Comparison of ENCODE assay signal across 10 cellular contexts in genomic region chr4:138911903-138912713, GRCh38.
DNase-seq lines count a peak whose midpoint lies in the region; ATAC-seq and TF ChIP-seq lines count a peak whose summit lies in the region.
"Had no signal": no experiment of that assay in that cellular context is flagged by ENCODE, and none has a peak within 500 bp of the region (broad histone marks: within the 10 kb centered on the region; RNA-seq: fewer than 3 reads in every experiment).

No MANE protein-coding gene starts in this region.

- TF ChIP-seq CTCF in body of pancreas (IDR thresholded peaks at IDR 0.05), result no peak

- intact Hi-C loops in body of pancreas (cut with DNase I), result no loop called here

- H3K4me1 ChIP-seq in body of pancreas (peaks cover 26% of the 10 kb centered on the region), muscle layer of colon (ENCODE audit: insufficient read depth, low read length) (peaks cover 33% of the 10 kb centered on the region)

- 29 to 30% methylated on average over 9 of the region's 9 CpGs for WGBS in body of pancreas, 2 donors

- H3K4me3 ChIP-seq in body of pancreas (no peak overlapping the region), muscle layer of colon (ENCODE audit: low read depth in 1 of 2, low read length in 2 of 2) (no peak overlapping the region)

- H3K36me3 ChIP-seq in body of pancreas (replicated peaks in 1 of 2; ENCODE audit: insufficient read depth in 1 of 2, low read depth in 2 of 2) (no peaks in the 10 kb centered on the region), muscle layer of colon (ENCODE audit: insufficient read depth, low read length) (no peaks in the 10 kb centered on the region)

- DNase-seq in DMS 273 treated with DMSO at 0.1 percent for 48 hours (lab: John Stamatoyannopoulos, UW) (peak; percentile 0), NCI-H2081 (lab: John Stamatoyannopoulos, UW) (peak; percentile 81 to 93), body of pancreas (peak; percentile 23 to 55 (median 45)), middle frontal gyrus (ENCODE audit: extremely low spot score, low spot score) (no peak), medulla oblongata (ENCODE audit: extremely low spot score) (no peak)
- DNase-seq: activated T-cell treated with anti-CD3 and anti-CD28 coated beads, Interleukin-2, amount 50 U/mL, for 48 hours; stimulated activated naive CD8-positive, alpha-beta T cell treated with anti-CD3 and anti-CD28 coated beads, Interleukin-15, Interleukin-2, amounts not matched to agents 100 U/mL and 50 U/mL, for 24 hours had no signal

- peak; percentile 21 for ATAC-seq in body of pancreas
- no peak for ATAC-seq in HG02610 (IDR thresholded peaks at IDR 0.05; ENCODE audit: unreplicated experiment)
- ATAC-seq in HG03442 (IDR thresholded peaks at IDR 0.05; ENCODE audit: unreplicated experiment), result no peak
- ATAC-seq: stimulated activated naive CD8-positive, alpha-beta T cell treated with anti-CD3 and anti-CD28 coated beads, Interleukin-15, Interleukin-2, amounts not matched to agents 100 U/mL and 50 U/mL, for 24 hours had no signal

- H3K9me3 ChIP-seq in body of pancreas (no peaks in the 10 kb centered on the region), muscle layer of colon (ENCODE audit: low read length) (no peaks in the 10 kb centered on the region)

- no peak overlapping the region for H3K27ac ChIP-seq in body of pancreas
- H3K27ac ChIP-seq in muscle layer of colon (ENCODE audit: low read depth, low read length), result peak overlapping the region; percentile 16

- H3K9ac ChIP-seq in muscle layer of colon (ENCODE audit: low read length), result no peak overlapping the region

- TF ChIP-seq POLR2A in body of pancreas (IDR thresholded peaks at IDR 0.05), result no peak

- H3K27me3 ChIP-seq in body of pancreas, result no peaks in the 10 kb centered on the region
- H3K27me3 ChIP-seq in muscle layer of colon (ENCODE audit: control insufficient read depth in 1 of 2, insufficient read depth in 2 of 2, low read length in 2 of 2), result no peaks in the 10 kb centered on the region

Comparison
In these comparisons a context has a peak if more than half of its experiments do, and no peak if none do; other contexts are left out.
1. DNase-seq: peak in DMS 273 treated with DMSO at 0.1 percent for 48 hours (single experiment), NCI-H2081 (2 of 2) and body of pancreas (4 of 4); none in middle frontal gyrus (single experiment) and medulla oblongata (single experiment).